Comparison of ENCODE assay signal across 20 cellular contexts in the genomic region with DNA sequence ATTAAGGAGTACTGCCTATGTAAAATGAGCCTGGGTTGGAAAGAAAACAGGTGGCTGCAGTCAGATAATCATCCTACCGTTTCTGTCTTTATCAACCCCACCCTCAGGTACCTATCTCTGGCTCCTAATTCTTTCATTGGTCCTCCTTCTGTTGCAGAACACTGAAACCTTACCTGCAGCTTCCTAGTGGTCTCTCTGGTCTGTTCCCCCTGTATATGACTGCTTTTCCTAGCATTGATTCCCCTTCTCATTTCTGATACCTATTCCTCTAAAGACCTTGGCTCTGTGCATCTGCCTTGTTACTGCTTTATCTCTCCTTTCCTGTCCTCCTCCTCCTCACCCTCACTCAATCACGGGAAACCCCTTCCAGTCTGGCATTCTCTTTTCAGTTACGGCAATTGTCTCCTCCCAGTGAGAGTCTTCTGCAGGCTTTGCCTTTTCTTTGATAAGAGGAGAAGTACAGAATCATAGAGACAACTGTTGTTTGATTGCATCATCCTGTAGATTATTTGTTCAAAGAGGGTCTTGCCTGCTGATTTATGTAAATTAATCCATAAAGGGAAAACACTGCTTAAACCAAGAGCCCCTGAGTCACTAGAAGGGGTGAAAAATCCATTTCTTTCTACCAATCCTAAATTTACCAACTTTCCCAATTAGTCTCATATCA.
"Had no signal": no experiment of that assay in that cellular context is flagged by ENCODE, and none has a peak within 500 bp of the region (broad histone marks: within the 10 kb centered on the region; RNA-seq: fewer than 3 reads in every experiment).

No MANE protein-coding gene starts in this region.

- H3K9me3 ChIP-seq: thoracic aorta, upper lobe of left lung had no signal

- H3K4me3 Mint-ChIP-seq: activated CD4-positive, alpha-beta memory T cell treated with anti-CD3 and anti-CD28 coated beads, Interleukin-2, amount 10 ng/mL, durations not matched to agents 7 days and 5 days; activated CD4-positive, alpha-beta T cell treated with anti-CD3 and anti-CD28 coated beads, Interleukin-2, amount 10 ng/mL, durations not matched to agents 24 days and 14 days; activated naive CD4-positive, alpha-beta T cell treated with anti-CD3 and anti-CD28 coated beads, Interleukin-2, amount 10 ng/mL, durations not matched to agents 7 days and 5 days; activated T-cell treated with anti-CD3 and anti-CD28 coated beads, Interleukin-2, amount 50 U/mL, for 72 hours; naive thymus-derived CD8-positive, alpha-beta T cell had no signal

- ATAC-seq: activated CD4-positive, CD25-positive, alpha-beta regulatory T cell treated with anti-CD3 and anti-CD28 coated beads, Interleukin-2, amount 50 U/mL, for 24 hours; activated T-cell treated with anti-CD3 and anti-CD28 coated beads, Interleukin-2, amount 50 U/mL, for 72 hours; left colon; naive thymus-derived CD8-positive, alpha-beta T cell had no signal

- H3K4me3 ChIP-seq: cardiac muscle cell, thoracic aorta, upper lobe of left lung had no signal

- H3K27me3 Mint-ChIP-seq: activated CD4-positive, alpha-beta memory T cell treated with anti-CD3 and anti-CD28 coated beads, Interleukin-2, amount 10 ng/mL, durations not matched to agents 7 days and 5 days; activated CD4-positive, alpha-beta T cell treated with anti-CD3 and anti-CD28 coated beads, Interleukin-2, amount 10 ng/mL, durations not matched to agents 24 days and 14 days; activated naive CD4-positive, alpha-beta T cell treated with anti-CD3 and anti-CD28 coated beads, Interleukin-2, amount 10 ng/mL, durations not matched to agents 7 days and 5 days; naive thymus-derived CD8-positive, alpha-beta T cell; progenitor cell of endocrine pancreas had no signal

- H3K4me1 ChIP-seq: upper lobe of left lung had no signal

- H3K9me3 Mint-ChIP-seq: activated CD4-positive, alpha-beta memory T cell treated with anti-CD3 and anti-CD28 coated beads, Interleukin-2, amount 10 ng/mL, durations not matched to agents 7 days and 5 days; activated CD4-positive, alpha-beta T cell treated with anti-CD3 and anti-CD28 coated beads, Interleukin-2, amount 10 ng/mL, durations not matched to agents 24 days and 14 days had no signal

- H3K27ac ChIP-seq: cardiac muscle cell, thoracic aorta, upper lobe of left lung had no signal

- H3K27ac Mint-ChIP-seq: activated CD4-positive, alpha-beta memory T cell treated with anti-CD3 and anti-CD28 coated beads, Interleukin-2, amount 10 ng/mL, durations not matched to agents 7 days and 5 days; activated CD4-positive, alpha-beta T cell treated with anti-CD3 and anti-CD28 coated beads, Interleukin-2, amount 10 ng/mL, durations not matched to agents 24 days and 14 days; activated naive CD4-positive, alpha-beta T cell treated with anti-CD3 and anti-CD28 coated beads, Interleukin-2, amount 10 ng/mL, durations not matched to agents 7 days and 5 days; activated T-cell treated with anti-CD3 and anti-CD28 coated beads, Interleukin-2, amount 50 U/mL, for 72 hours; naive thymus-derived CD8-positive, alpha-beta T cell; progenitor cell of endocrine pancreas had no signal

- H3K36me3 ChIP-seq: cardiac muscle cell, thoracic aorta, upper lobe of left lung had no signal

- H3K36me3 Mint-ChIP-seq: activated naive CD4-positive, alpha-beta T cell treated with anti-CD3 and anti-CD28 coated beads, Interleukin-2, amount 10 ng/mL, durations not matched to agents 7 days and 5 days; naive thymus-derived CD8-positive, alpha-beta T cell had no signal

- H3K27me3 ChIP-seq: cardiac muscle cell, upper lobe of left lung had no signal

- DNase-seq: activated CD4-positive, alpha-beta memory T cell treated with anti-CD3 and anti-CD28 coated beads, Interleukin-2, amount 10 ng/mL, durations not matched to agents 7 days and 5 days; activated CD4-positive, alpha-beta T cell treated with anti-CD3 and anti-CD28 coated beads, Interleukin-2, amount 10 ng/mL, durations not matched to agents 24 days and 14 days; activated effector memory CD4-positive, alpha-beta T cell treated with anti-CD3 and anti-CD28 coated beads, Interleukin-2, amount 50 U/mL, for 16 hours; activated naive CD4-positive, alpha-beta T cell treated with anti-CD3 and anti-CD28 coated beads, Interleukin-2, amount 10 ng/mL, durations not matched to agents 7 days and 5 days; activated T-cell treated with anti-CD3 and anti-CD28 coated beads, Interleukin-2, amount 50 U/mL, for 72 hours; amygdala; dermis blood vessel endothelial cell; effector CD8-positive, alpha-beta T cell; erythroblast; foreskin fibroblast; left colon; naive thymus-derived CD8-positive, alpha-beta T cell; retina; stimulated activated CD4-positive, alpha-beta T cell treated with anti-CD3 and anti-CD28 coated beads, Interleukin-4, amount 100 ng/mL, for 24 hours; stimulated activated naive CD4-positive, alpha-beta T cell treated with Interleukin-2 at 50 U/mL for 16 hours; upper lobe of left lung had no signal

- H3K4me1 Mint-ChIP-seq: activated CD4-positive, alpha-beta memory T cell treated with anti-CD3 and anti-CD28 coated beads, Interleukin-2, amount 10 ng/mL, durations not matched to agents 7 days and 5 days; activated CD4-positive, alpha-beta T cell treated with anti-CD3 and anti-CD28 coated beads, Interleukin-2, amount 10 ng/mL, durations not matched to agents 24 days and 14 days; activated naive CD4-positive, alpha-beta T cell treated with anti-CD3 and anti-CD28 coated beads, Interleukin-2, amount 10 ng/mL, durations not matched to agents 7 days and 5 days; naive thymus-derived CD8-positive, alpha-beta T cell had no signal
